In genomic region chr5:180665682-180666404, GRCh38 we compare ENCODE assay signal across 28 cellular contexts. TPM values are rescaled to one million over a fixed set of nuclear protein-coding genes. Genes with fewer than 3 reads are reported as not detected.
"Had no signal": no experiment of that assay in that cellular context is flagged by ENCODE, and none has a peak within 500 bp of the region (broad histone marks: within the 10 kb centered on the region; RNA-seq: fewer than 3 reads in every experiment).

No MANE protein-coding gene starts in this region.

- H3K27me3 ChIP-seq: ascending aorta had no signal

- H2AFZ ChIP-seq: PC-9 had no signal

- H3K27ac ChIP-seq: ascending aorta, cardiac muscle cell, PC-9, SJSA1 had no signal

- FAIRE-seq: RCC 7860 had no signal

- H3K9ac ChIP-seq: SK-N-SH had no signal

- H3K4me2 ChIP-seq: PC-9, SK-N-SH had no signal

- DNase-seq: activated CD4-positive, alpha-beta T cell treated with anti-CD3 and anti-CD28 coated beads for 36 hours; activated CD4-positive, alpha-beta T cell treated with anti-CD3 and anti-CD28 coated beads, Interleukin-2, amount 10 ng/mL, durations not matched to agents 7 days and 5 days; activated CD4-positive, alpha-beta T cell treated with anti-CD3 and anti-CD28 coated beads, Interleukin-2, amount 50 U/mL, for 48 hours; activated CD8-positive, alpha-beta T cell treated with anti-CD3 and anti-CD28 coated beads, Interleukin-2, amount 10 ng/mL, durations not matched to agents 7 days and 5 days; activated naive CD4-positive, alpha-beta T cell treated with Interleukin-2 at 50 U/mL for 16 hours; activated naive CD8-positive, alpha-beta T cell treated with anti-CD3 and anti-CD28 coated beads, Interleukin-2, amount 10 ng/mL, durations not matched to agents 7 days and 5 days; activated T-cell treated with anti-CD3 and anti-CD28 coated beads, Interleukin-2, amount 50 U/mL, for 24 hours; amygdala; Karpas-422; KBM-7; NCI-H1048; NCI-H1105 treated with DMSO at 0.1 percent for 48 hours; NCI-H1436; NCI-H1694; NCI-H1930; NCI-H2081 treated with DMSO at 0.1 percent for 48 hours; NCI-H226; NCI-H524 treated with DMSO at 0.1 percent for 48 hours; PC-9; Right ventricle myocardium superior; SK-N-SH had no signal

- H3K4me1 ChIP-seq: ascending aorta, SJSA1 had no signal

- H3K4me3 ChIP-seq: ascending aorta, cardiac muscle cell, PC-9, SJSA1 had no signal

- H3K36me3 ChIP-seq: ascending aorta, cardiac muscle cell, SJSA1 had no signal

- H3K9me3 ChIP-seq: ascending aorta, SK-N-SH had no signal

- ATAC-seq: activated CD4-positive, alpha-beta T cell treated with anti-CD3 and anti-CD28 coated beads for 36 hours; activated CD4-positive, CD25-positive, alpha-beta regulatory T cell treated with anti-CD3 and anti-CD28 coated beads, Interleukin-2, amount 50 U/mL, for 24 hours; activated CD8-positive, alpha-beta T cell treated with anti-CD3 and anti-CD28 coated beads, Interleukin-2, amount 10 ng/mL, durations not matched to agents 7 days and 5 days; WTC11 had no signal

RNA-seq across cellular contexts. Expression of gene FLT4, which starts 16.4 kb away (rescaled TPM):
- total RNA-seq: MCF 10A, PC-9, SJSA1 had no signal
